11 cellular contexts compared by ENCODE assay signal in genomic region chr22:50302564-50302963, GRCh38. TPM values are rescaled to one million over a fixed set of nuclear protein-coding genes. Genes with fewer than 3 reads are reported as not detected.
DNase-seq lines count a peak whose midpoint lies in the region; ATAC-seq and TF ChIP-seq lines count a peak whose summit lies in the region.
"Had no signal": no experiment of that assay in that cellular context is flagged by ENCODE, and none has a peak within 500 bp of the region (broad histone marks: within the 10 kb centered on the region; RNA-seq: fewer than 3 reads in every experiment).

No MANE protein-coding gene starts in this region.

- POLR2A ChIA-PET in AG04450 (lab: Yijun Ruan, JAX) = interaction anchor here (1.1 kb wide), 1 partner anchor 9 kb away, joined by 4 read pairs; no protein-coding TSS in a partner anchor

- no peaks in the 10 kb centered on the region for H3K36me3 Mint-ChIP-seq in activated naive CD4-positive, alpha-beta T cell treated with anti-CD3 and anti-CD28 coated beads for 36 hours (ENCODE audit: low read depth)

- no peak overlapping the region for H3K27ac Mint-ChIP-seq in activated naive CD4-positive, alpha-beta T cell treated with anti-CD3 and anti-CD28 coated beads for 36 hours
- H3K27ac Mint-ChIP-seq: CD4-positive, alpha-beta T cell had no signal

- H3K9ac ChIP-seq in parathyroid adenoma = no peak overlapping the region

- H3K27ac ChIP-seq in AG04450 (ENCODE audit: low read depth, low read length) (peak overlapping the region; percentile 31), SJCRH30 (no peak overlapping the region), parathyroid adenoma (peak overlapping the region; percentile 95)

- ATAC-seq in GM21390 (IDR thresholded peaks at IDR 0.05; ENCODE audit: unreplicated experiment) = no peak
- ATAC-seq in stimulated activated naive CD8-positive, alpha-beta T cell treated with anti-CD3 and anti-CD28 coated beads, Interleukin-15, Interleukin-2, amounts not matched to agents 100 U/mL and 50 U/mL, for 24 hours = no peak
- ATAC-seq: psoas muscle had no signal

- no peak overlapping the region for H2AFZ ChIP-seq in parathyroid adenoma

- TF ChIP-seq CTCF in AG04450 (IDR thresholded peaks at IDR 0.05; ENCODE audit: low read depth, low read length) = no peak
- no peak for TF ChIP-seq CTCF in parathyroid adenoma (IDR thresholded peaks at IDR 0.05)

- H3K4me3 Mint-ChIP-seq in activated naive CD4-positive, alpha-beta T cell treated with anti-CD3 and anti-CD28 coated beads for 36 hours = no peak overlapping the region
- H3K4me3 Mint-ChIP-seq: CD4-positive, alpha-beta T cell had no signal

- intact Hi-C loops in activated naive CD4-positive, alpha-beta T cell treated with anti-CD3 and anti-CD28 coated beads for 36 hours (cut with micrococcal nuclease) = no loop called here

- H3K9me3 ChIP-seq in AG04450 (ENCODE audit: control insufficient read depth, insufficient read depth, low read length) = peaks cover 3% of the 10 kb centered on the region; the same call in 1 of the 2 replicates
- H3K9me3 ChIP-seq in SJCRH30 (replicated peaks) = no peaks in the 10 kb centered on the region
- no peaks in the 10 kb centered on the region for H3K9me3 ChIP-seq in parathyroid adenoma (ENCODE audit: control insufficient read depth, low read length)
- H3K9me3 ChIP-seq: psoas muscle had no signal

- peaks cover 40% of the 10 kb centered on the region for H3K79me2 ChIP-seq in parathyroid adenoma

- no peak overlapping the region; the same call in 1 of the 2 replicates for H3K4me3 ChIP-seq in AG04450 (ENCODE audit: low read depth, low read length)
- no peak overlapping the region for H3K4me3 ChIP-seq in SJCRH30
- no peak overlapping the region for H3K4me3 ChIP-seq in parathyroid adenoma (ENCODE audit: low read depth, low read length)
- no peak overlapping the region for H3K4me3 ChIP-seq in H7 (ENCODE audit: insufficient read depth, low read depth, low read length)
- H3K4me3 ChIP-seq: psoas muscle had no signal

- H3K4me2 ChIP-seq in parathyroid adenoma (ENCODE audit: low read length) = no peak overlapping the region

- peaks cover 22% of the 10 kb centered on the region for H3K27me3 Mint-ChIP-seq in activated naive CD4-positive, alpha-beta T cell treated with anti-CD3 and anti-CD28 coated beads for 36 hours (ENCODE audit: low read depth)

- H3K4me1 Mint-ChIP-seq in activated naive CD4-positive, alpha-beta T cell treated with anti-CD3 and anti-CD28 coated beads for 36 hours (ENCODE audit: low read depth) = peaks cover 6% of the 10 kb centered on the region

- DNase-seq in AG04450 (ENCODE audit: low read depth, low spot score) = no peak
- peak; percentile 57 to 66 for DNase-seq in SJCRH30
- peak; percentile 19 for DNase-seq in germinal center (ENCODE audit: low spot score)
- DNase-seq in stimulated activated naive CD8-positive, alpha-beta T cell treated with anti-CD3 and anti-CD28 coated beads, Interleukin-15, Interleukin-2, amounts not matched to agents 100 U/mL and 50 U/mL, for 24 hours = no peak
- no peak for DNase-seq in H7
- no peak for DNase-seq in activated naive CD4-positive, alpha-beta T cell treated with anti-CD3 and anti-CD28 coated beads for 36 hours
- DNase-seq: amygdala; CD4-positive, alpha-beta T cell had no signal

- no peaks in the 10 kb centered on the region for H3K27me3 ChIP-seq in AG04450 (ENCODE audit: control insufficient read depth, insufficient read depth, low read length)
- no peaks in the 10 kb centered on the region for H3K27me3 ChIP-seq in SJCRH30
- H3K27me3 ChIP-seq in parathyroid adenoma (ENCODE audit: control insufficient read depth, insufficient read depth, low read length) = no peaks in the 10 kb centered on the region
- H3K27me3 ChIP-seq in H7 (ENCODE audit: control insufficient read depth, insufficient read depth, low read length) = peaks cover 7% of the 10 kb centered on the region; the same call in 1 of the 2 replicates

- H3K36me3 ChIP-seq in SJCRH30 (peaks cover 34% of the 10 kb centered on the region), parathyroid adenoma (ENCODE audit: control insufficient read depth, insufficient read depth, low read length) (no peaks in the 10 kb centered on the region), H7 (replicated peaks; ENCODE audit: control insufficient read depth, insufficient read depth, low read length) (no peaks in the 10 kb centered on the region)

- H3K9me3 Mint-ChIP-seq in activated naive CD4-positive, alpha-beta T cell treated with anti-CD3 and anti-CD28 coated beads for 36 hours = no peaks in the 10 kb centered on the region
- H3K9me3 Mint-ChIP-seq: CD4-positive, alpha-beta T cell had no signal

- CTCF ChIA-PET in AG04450 (lab: Charles Lee) = interaction anchor here (0.6 kb wide), 1 partner anchor 63 kb away, joined by 3 read pairs; no protein-coding TSS in a partner anchor
- CTCF ChIA-PET in activated naive CD4-positive, alpha-beta T cell treated with anti-CD3 and anti-CD28 coated beads for 36 hours (lab: Charles Lee) = interaction anchor here (0.6 kb wide), 1 partner anchor 30 kb away, joined by 3 read pairs; no protein-coding TSS in a partner anchor

- H3K4me1 ChIP-seq in SJCRH30 (peaks cover 34% of the 10 kb centered on the region), parathyroid adenoma (peaks cover 28% of the 10 kb centered on the region)

RNA-seq across cellular contexts. Expression of gene PLXNB2, which starts 4.9 kb away (rescaled TPM):
- 68.0 and 110 TPM in 2 replicates for polyA plus RNA-seq in AG04450 (2011; rRNA removed)
- 137 and 178 TPM in 2 replicates for polyA minus RNA-seq in AG04450 (2011; rRNA and poly(A)+ RNA removed)
- total RNA-seq in SJCRH30 (2014; rRNA removed; shearing (Covaris generic)) = 104 and 109 TPM in 2 replicates
- 33.4 and 39.8 TPM in 2 replicates for total RNA-seq in H7 (2014; rRNA removed; shearing (Covaris generic))
- 10 to 100 TPM in 1 of 2 experiments, 1 to 10 TPM in 1; 9.8 to 10.4 TPM for total RNA-seq in activated naive CD4-positive, alpha-beta T cell treated with anti-CD3 and anti-CD28 coated beads for 36 hours

RNA-seq across cellular contexts. Expression of gene DENND6B, which starts 24.2 kb away (rescaled TPM):
- polyA plus RNA-seq in AG04450 (2011; rRNA removed) = 2.4 and 3.8 TPM in 2 replicates
- 0.87 and 2.6 TPM in 2 replicates for polyA minus RNA-seq in AG04450 (2011; rRNA and poly(A)+ RNA removed)
- 0.08 and 0.18 TPM in 2 replicates for total RNA-seq in SJCRH30 (2014; rRNA removed; shearing (Covaris generic))
- 0.52 and 1.1 TPM in 2 replicates for total RNA-seq in H7 (2014; rRNA removed; shearing (Covaris generic))
- 1 to 10 TPM; 1.8 to 2.1 TPM for total RNA-seq in activated naive CD4-positive, alpha-beta T cell treated with anti-CD3 and anti-CD28 coated beads for 36 hours

RNA-seq across cellular contexts. Expression of gene MAPK11, which starts 32.4 kb away (rescaled TPM):
- polyA plus RNA-seq in AG04450 (2011; rRNA removed) = 6.7 and 9.6 TPM in 2 replicates
- 8.1 and 11.6 TPM in 2 replicates for polyA minus RNA-seq in AG04450 (2011; rRNA and poly(A)+ RNA removed)
- 3.2 and 4.2 TPM in 2 replicates for total RNA-seq in SJCRH30 (2014; rRNA removed; shearing (Covaris generic))
- total RNA-seq in H7 (2014; rRNA removed; shearing (Covaris generic)) = 1.4 and 2.4 TPM in 2 replicates
- 10 to 100 TPM; 17.5 to 17.9 TPM for total RNA-seq in activated naive CD4-positive, alpha-beta T cell treated with anti-CD3 and anti-CD28 coated beads for 36 hours

RNA-seq across cellular contexts. Expression of gene PPP6R2, which starts 40.6 kb away (rescaled TPM):
- 26.6 and 35.0 TPM in 2 replicates for polyA plus RNA-seq in AG04450 (2011; rRNA removed)
- 30.2 and 40.9 TPM in 2 replicates for polyA minus RNA-seq in AG04450 (2011; rRNA and poly(A)+ RNA removed)
- 51.6 and 60.6 TPM in 2 replicates for total RNA-seq in SJCRH30 (2014; rRNA removed; shearing (Covaris generic))
- 47.0 and 48.7 TPM in 2 replicates for total RNA-seq in H7 (2014; rRNA removed; shearing (Covaris generic))
- 10 to 100 TPM; 33.7 to 34.7 TPM for total RNA-seq in activated naive CD4-positive, alpha-beta T cell treated with anti-CD3 and anti-CD28 coated beads for 36 hours

RNA-seq across cellular contexts. Expression of gene MAPK12, which starts 41.1 kb away (rescaled TPM):
- 26.6 and 33.7 TPM in 2 replicates for polyA plus RNA-seq in AG04450 (2011; rRNA removed)
- polyA minus RNA-seq in AG04450 (2011; rRNA and poly(A)+ RNA removed) = 32.0 and 45.4 TPM in 2 replicates
- total RNA-seq in SJCRH30 (2014; rRNA removed; shearing (Covaris generic)) = 52.0 and 54.0 TPM in 2 replicates
- 21.2 and 23.8 TPM in 2 replicates for total RNA-seq in H7 (2014; rRNA removed; shearing (Covaris generic))
- 10 to 100 TPM; 12.3 to 12.4 TPM for total RNA-seq in activated naive CD4-positive, alpha-beta T cell treated with anti-CD3 and anti-CD28 coated beads for 36 hours

Comparison
In these comparisons a context has a peak if more than half of its experiments do, and no peak if none do; other contexts are left out.
1. DNase-seq: peak in SJCRH30 (2 of 2) and germinal center (single experiment); none in AG04450 (single experiment), stimulated activated naive CD8-positive, alpha-beta T cell treated with anti-CD3 and anti-CD28 coated beads, Interleukin-15, Interleukin-2, amounts not matched to agents 100 U/mL and 50 U/mL, for 24 hours (single experiment), H7 (single experiment) and activated naive CD4-positive, alpha-beta T cell treated with anti-CD3 and anti-CD28 coated beads for 36 hours (single experiment).